ENCODE assay signal across 26 cellular contexts in the genomic region with DNA sequence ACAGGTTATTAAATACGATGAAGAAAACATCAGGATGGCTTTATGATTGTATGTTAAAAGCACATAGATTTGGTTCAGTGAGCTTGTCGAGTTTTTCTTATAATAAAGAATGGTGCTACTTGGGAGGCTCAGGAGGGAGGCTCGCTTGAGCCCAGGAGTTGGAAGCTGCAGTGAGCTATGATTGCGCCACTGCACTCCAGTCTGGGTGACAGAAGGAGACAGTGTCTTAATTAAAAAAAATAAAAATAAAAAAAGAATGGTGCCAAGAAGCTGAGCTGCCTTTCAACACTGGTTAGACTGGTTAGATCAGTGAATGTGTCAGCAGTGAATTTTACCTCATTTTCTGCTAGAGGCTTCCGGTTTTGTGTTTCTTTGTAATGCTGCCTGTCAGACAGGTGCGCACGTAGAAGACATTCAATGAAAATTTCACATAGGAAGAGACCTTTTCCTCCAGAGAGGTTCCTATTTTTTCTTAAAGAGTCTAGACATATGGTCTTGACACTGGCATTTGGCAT. TPM values are rescaled to one million over a fixed set of nuclear protein-coding genes. Genes with fewer than 3 reads are reported as not detected.
DNase-seq lines count a peak whose midpoint lies in the region; FAIRE-seq and TF ChIP-seq lines count a peak whose summit lies in the region.
"Had no signal": no experiment of that assay in that cellular context is flagged by ENCODE, and none has a peak within 500 bp of the region (broad histone marks: within the 10 kb centered on the region; RNA-seq: fewer than 3 reads in every experiment).

No MANE protein-coding gene starts in this region.

- H3K9me3 Mint-ChIP-seq in nephron: peaks cover 7% of the 10 kb centered on the region
- H3K9me3 Mint-ChIP-seq: natural killer cell treated with Interleukin-12 subunit alpha and Interleukin-12 subunit beta and Interleukin-15 and Interleukin-18, amount 100 ng/mL, for 72 hours had no signal

- no peaks in the 10 kb centered on the region for H3K36me3 Mint-ChIP-seq in nephron (ENCODE audit: low read depth)
- H3K36me3 Mint-ChIP-seq: CD4-positive, CD25-positive, alpha-beta regulatory T cell; natural killer cell treated with Interleukin-12 subunit alpha and Interleukin-12 subunit beta and Interleukin-15 and Interleukin-18, amount 100 ng/mL, for 72 hours had no signal

- H3K27me3 Mint-ChIP-seq in nephron (ENCODE audit: low read depth): peaks cover 3% of the 10 kb centered on the region
- H3K27me3 Mint-ChIP-seq: CD4-positive, CD25-positive, alpha-beta regulatory T cell; T-helper 17 cell had no signal

- TF ChIP-seq CTCF in nephron (IDR thresholded peaks at IDR 0.05; ENCODE audit: unreplicated experiment in 3 of 3): no peak

- peak; percentile 17 for DNase-seq in HPDE6-E6E7 (ENCODE audit: extremely low spot score)
- peak; percentile 55 for DNase-seq in NCI-H748 (lab: John Stamatoyannopoulos, UW; ENCODE audit: unreplicated experiment)
- peak; percentile 26 for DNase-seq in epithelial cell of prostate (ENCODE audit: low read depth, low spot score)
- DNase-seq in hypothalamus (lab: John Stamatoyannopoulos, UW): no peak
- no peak for DNase-seq in COLO668 (lab: John Stamatoyannopoulos, UW; ENCODE audit: unreplicated experiment)
- DNase-seq in GM12891 (ENCODE audit: insufficient read length, low spot score): no peak
- DNase-seq in substantia nigra (lab: John Stamatoyannopoulos, UW): no peak
- DNase-seq: activated CD4-positive, alpha-beta T cell treated with anti-CD3 and anti-CD28 coated beads, Interleukin-2, amount 50 U/mL, for 48 hours; adrenal gland; CD4-positive, CD25-positive, alpha-beta regulatory T cell; DMS79; kidney glomerular epithelial cell; mesendoderm; NCI-H1048; NCI-H2081; NCI-H82; stimulated activated CD4-positive, alpha-beta T cell treated with anti-CD3 and anti-CD28 coated beads, Interleukin-2, amount 100 ng/mL, for 24 hours; stimulated activated naive CD8-positive, alpha-beta T cell treated with anti-CD3 and anti-CD28 coated beads, Interleukin-15, Interleukin-2, amounts not matched to agents 100 U/mL and 50 U/mL, for 24 hours; T-helper 17 cell; WERI-Rb-1 had no signal

- no peaks in the 10 kb centered on the region for H3K4me1 Mint-ChIP-seq in nephron
- H3K4me1 Mint-ChIP-seq: T-helper 17 cell had no signal

- no peak for TF ChIP-seq POLR2A in GM12891 (IDR thresholded peaks at IDR 0.05; ENCODE audit: low read depth, low read length)

- H3K27ac ChIP-seq in epithelial cell of prostate (no peak overlapping the region), substantia nigra (ENCODE audit: low read depth, low read length, poor library complexity, severe bottlenecking) (no peak overlapping the region)
- H3K27ac ChIP-seq: adrenal gland, KMS-11, tibial nerve, WERI-Rb-1 had no signal

- FAIRE-seq in GM12891 (lab: Jason Lieb, UNC): no peak
- FAIRE-seq: GM12892, H54 had no signal

- H3K27ac Mint-ChIP-seq in nephron: peak overlapping the region; percentile 36 to 48 (median 47)
- H3K27ac Mint-ChIP-seq: CD4-positive, CD25-positive, alpha-beta regulatory T cell; natural killer cell treated with Interleukin-12 subunit alpha and Interleukin-12 subunit beta and Interleukin-15 and Interleukin-18, amount 100 ng/mL, for 72 hours; T-helper 17 cell had no signal

- no peak overlapping the region for H3K4me3 Mint-ChIP-seq in nephron
- H3K4me3 Mint-ChIP-seq: CD4-positive, CD25-positive, alpha-beta regulatory T cell; natural killer cell treated with Interleukin-12 subunit alpha and Interleukin-12 subunit beta and Interleukin-15 and Interleukin-18, amount 100 ng/mL, for 72 hours; T-helper 17 cell had no signal

TF ChIP-seq in GM12891, 5 proteins besides CTCF, POLR2A, EP300 and RAD21:
- no peak for TF ChIP-seq TAF1 (IDR thresholded peaks at IDR 0.05; ENCODE audit: low read depth, low read length)

RNA-seq across cellular contexts. Expression of gene ARSF, which starts 15.1 kb away (rescaled TPM):
- not detected for polyA plus RNA-seq in GM12891 (2012; ENCODE audit: low read depth, missing spikeins)
- polyA plus RNA-seq: CD4-positive, CD25-positive, alpha-beta regulatory T cell had no signal

RNA-seq across cellular contexts. Expression of gene ARSH, which starts 19.8 kb away (rescaled TPM):
- polyA plus RNA-seq in GM12891 (2012; ENCODE audit: low read depth, missing spikeins): not detected
- polyA plus RNA-seq: adrenal gland; CD4-positive, CD25-positive, alpha-beta regulatory T cell had no signal

Comparison
In these comparisons a context has a peak if more than half of its experiments do, and no peak if none do; other contexts are left out.
1. DNase-seq: peak in HPDE6-E6E7 (single experiment), NCI-H748 (single experiment) and epithelial cell of prostate (single experiment); none in hypothalamus (0 of 51), COLO668 (single experiment), GM12891 (single experiment) and substantia nigra (0 of 49).